ENCODE assay signal across 22 cellular contexts in genomic region chr1:151825204-151825603, GRCh38. TPM values are rescaled to one million over a fixed set of nuclear protein-coding genes. Genes with fewer than 3 reads are reported as not detected.
DNase-seq lines count a peak whose midpoint lies in the region; ATAC-seq and TF ChIP-seq lines count a peak whose summit lies in the region.
"Had no signal": no experiment of that assay in that cellular context is flagged by ENCODE, and none has a peak within 500 bp of the region (broad histone marks: within the 10 kb centered on the region; RNA-seq: fewer than 3 reads in every experiment).

No MANE protein-coding gene starts in this region.

- DNase-seq in activated CD4-positive, alpha-beta T cell treated with anti-CD3 and anti-CD28 coated beads for 36 hours, result no peak
- no peak for DNase-seq in activated CD4-positive, alpha-beta T cell treated with anti-CD3 and anti-CD28 coated beads for 4 hours
- DNase-seq in T-helper 17 cell (no peak), left lobe of liver (ENCODE audit: low spot score) (peak; percentile 56), HAP-1 (ENCODE audit: low spot score in 2 of 2) (no peak), left ventricle myocardium inferior (no peak)
- DNase-seq: brain microvascular endothelial cell, cortex of kidney, GF-D8, Kasumi-1, left colon, midbrain, NCI-H1092 treated with DMSO at 0.1 percent for 48 hours, NCI-H2029 treated with DMSO at 0.1 percent for 48 hours, NCI-H345, T-helper 1 cell had no signal

- H3K9ac ChIP-seq in subcutaneous abdominal adipose tissue (ENCODE audit: low read length in 5 of 5), result peak overlapping the region in 1 of 5 donors; percentile 22

- no peak for TF ChIP-seq CTCF in left ventricle myocardium inferior (IDR thresholded peaks at IDR 0.05; ENCODE audit: borderline replicate concordance)

- H3K9me3 ChIP-seq in T-helper 17 cell (ENCODE audit: control insufficient read depth, low read length, poor library complexity, severe bottlenecking), result no peaks in the 10 kb centered on the region
- no peaks in the 10 kb centered on the region for H3K9me3 ChIP-seq in subcutaneous abdominal adipose tissue (ENCODE audit: control insufficient read depth in 5 of 5, low read length in 5 of 5)
- H3K9me3 ChIP-seq in HAP-1, result no peaks in the 10 kb centered on the region
- no peaks in the 10 kb centered on the region for H3K9me3 ChIP-seq in left ventricle myocardium inferior (replicated peaks)

- peak overlapping the region; percentile 71 for H3K27ac Mint-ChIP-seq in activated CD4-positive, alpha-beta T cell treated with anti-CD3 and anti-CD28 coated beads for 36 hours
- peak overlapping the region; percentile 98 for H3K27ac Mint-ChIP-seq in T-helper 17 cell
- H3K27ac Mint-ChIP-seq: stimulated activated memory B cell treated with anti-CD40 and anti-IgM and Interleukin-4, amounts not matched to agents 10 μg/mL and 1 μg/mL and 100 μg/mL, for 72 hours; type B pancreatic cell had no signal

- POLR2A ChIA-PET in activated CD4-positive, alpha-beta T cell treated with anti-CD3 and anti-CD28 coated beads for 36 hours (lab: Charles Lee), result interaction anchor here (0.6 kb wide), 1 partner anchor 548 kb away, joined by 3 read pairs; no protein-coding TSS in a partner anchor

- in situ Hi-C loops in HAP-1 (cut with MboI; ENCODE audit: low sequenced_read_pairs), result no loop called here

- no peaks in the 10 kb centered on the region for H3K9me3 Mint-ChIP-seq in activated CD4-positive, alpha-beta T cell treated with anti-CD3 and anti-CD28 coated beads for 36 hours (ENCODE audit: low read depth)
- H3K9me3 Mint-ChIP-seq: stimulated activated memory B cell treated with anti-CD40 and anti-IgM and Interleukin-4, amounts not matched to agents 10 μg/mL and 1 μg/mL and 100 μg/mL, for 72 hours; type B pancreatic cell had no signal

- intact Hi-C loops in activated CD4-positive, alpha-beta T cell treated with anti-CD3 and anti-CD28 coated beads for 36 hours (cut with DNase I, micrococcal nuclease), result no loop called here
- intact Hi-C loops in left ventricle myocardium inferior (cut with micrococcal nuclease), result no loop called here

- H3K4me1 ChIP-seq in subcutaneous abdominal adipose tissue (ENCODE audit: control insufficient read depth in 5 of 5, insufficient read depth in 5 of 5, low read length in 5 of 5), result peaks cover 0 to 54% (median 31%) of the 10 kb centered on the region in 5 donors
- H3K4me1 ChIP-seq in HAP-1, result no peaks in the 10 kb centered on the region
- peaks cover 47% of the 10 kb centered on the region for H3K4me1 ChIP-seq in left ventricle myocardium inferior

- H3K36me3 Mint-ChIP-seq in activated CD4-positive, alpha-beta T cell treated with anti-CD3 and anti-CD28 coated beads for 36 hours (ENCODE audit: low read depth), result no peaks in the 10 kb centered on the region
- peaks cover 11% of the 10 kb centered on the region for H3K36me3 Mint-ChIP-seq in T-helper 17 cell (ENCODE audit: low read depth)
- H3K36me3 Mint-ChIP-seq: stimulated activated memory B cell treated with anti-CD40 and anti-IgM and Interleukin-4, amounts not matched to agents 10 μg/mL and 1 μg/mL and 100 μg/mL, for 72 hours; type B pancreatic cell had no signal

- no peak for ATAC-seq in activated CD4-positive, alpha-beta T cell treated with anti-CD3 and anti-CD28 coated beads for 36 hours
- ATAC-seq in T-helper 17 cell, result peak; percentile 8
- peak; percentile 38 for ATAC-seq in left lobe of liver
- ATAC-seq in GM18511 (IDR thresholded peaks at IDR 0.05; ENCODE audit: unreplicated experiment), result no peak
- ATAC-seq: left colon; stimulated activated memory B cell treated with anti-CD40 and anti-IgM and Interleukin-4, amounts not matched to agents 10 μg/mL and 1 μg/mL and 100 μg/mL, for 72 hours had no signal

- H3K27me3 ChIP-seq in subcutaneous abdominal adipose tissue (ENCODE audit: control insufficient read depth in 5 of 5, insufficient read depth in 4 of 5, low read length in 5 of 5) (peaks cover 0 to 3% (median 0%) of the 10 kb centered on the region in 5 donors), HAP-1 (ENCODE audit: low read depth) (no peaks in the 10 kb centered on the region), left ventricle myocardium inferior (ENCODE audit: low read depth) (no peaks in the 10 kb centered on the region)

- H3K4me3 ChIP-seq in subcutaneous abdominal adipose tissue (ENCODE audit: low read depth in 1 of 5, low read length in 5 of 5), result no peak overlapping the region
- no peak overlapping the region for H3K4me3 ChIP-seq in HAP-1
- H3K4me3 ChIP-seq in left ventricle myocardium inferior, result no peak overlapping the region

- CTCF ChIA-PET in activated CD4-positive, alpha-beta T cell treated with anti-CD3 and anti-CD28 coated beads for 36 hours (lab: Charles Lee), result interaction anchor here (1.0 to 2.5 kb wide), 3 partner anchors 11 to 35 kb away, joined by 3 to 10 read pairs (median 7); partner anchors contain the start of gene TDRKH

- H3K4me3 Mint-ChIP-seq in activated CD4-positive, alpha-beta T cell treated with anti-CD3 and anti-CD28 coated beads for 36 hours, result peak overlapping the region; percentile 65
- peak overlapping the region; percentile 97 for H3K4me3 Mint-ChIP-seq in T-helper 17 cell
- H3K4me3 Mint-ChIP-seq: stimulated activated memory B cell treated with anti-CD40 and anti-IgM and Interleukin-4, amounts not matched to agents 10 μg/mL and 1 μg/mL and 100 μg/mL, for 72 hours; type B pancreatic cell had no signal

- peak overlapping the region; percentile 41 for H3K27ac ChIP-seq in subcutaneous abdominal adipose tissue (ENCODE audit: low read depth, low read length)
- no peak overlapping the region for H3K27ac ChIP-seq in left ventricle myocardium inferior (replicated peaks)
- H3K27ac ChIP-seq: brain microvascular endothelial cell had no signal

- H3K36me3 ChIP-seq in subcutaneous abdominal adipose tissue (ENCODE audit: control insufficient read depth in 5 of 5, insufficient read depth in 5 of 5, low read length in 5 of 5) (no peaks in the 10 kb centered on the region), HAP-1 (replicated peaks) (no peaks in the 10 kb centered on the region), left ventricle myocardium inferior (no peaks in the 10 kb centered on the region)
- H3K36me3 ChIP-seq: brain microvascular endothelial cell had no signal

- H3K4me1 Mint-ChIP-seq in activated CD4-positive, alpha-beta T cell treated with anti-CD3 and anti-CD28 coated beads for 36 hours, result peaks cover 79% of the 10 kb centered on the region
- H3K4me1 Mint-ChIP-seq in T-helper 17 cell, result peaks cover 75% of the 10 kb centered on the region

- no peaks in the 10 kb centered on the region for H3K27me3 Mint-ChIP-seq in activated CD4-positive, alpha-beta T cell treated with anti-CD3 and anti-CD28 coated beads for 36 hours
- H3K27me3 Mint-ChIP-seq in T-helper 17 cell, result no peaks in the 10 kb centered on the region

RNA-seq across cellular contexts. Expression of gene RORC, which starts 6.4 kb away (rescaled TPM):
- 1 to 10 TPM; 3.8 to 3.9 TPM for total RNA-seq in activated CD4-positive, alpha-beta T cell treated with anti-CD3 and anti-CD28 coated beads for 36 hours
- total RNA-seq in T-helper 17 cell (10 to 100 TPM; 38.4 to 42.5 TPM), left lobe of liver (32.1 TPM), left ventricle myocardium inferior (10.3 TPM)
- total RNA-seq: posterior vena cava had no signal

RNA-seq across cellular contexts. Expression of gene C2CD4D, which starts 14.4 kb away (rescaled TPM):
- total RNA-seq in activated CD4-positive, alpha-beta T cell treated with anti-CD3 and anti-CD28 coated beads for 36 hours, result 1 to 10 TPM; 2.1 to 2.4 TPM
- total RNA-seq in T-helper 17 cell, result 1 to 10 TPM; 1.9 to 2.3 TPM
- not detected for total RNA-seq in left lobe of liver
- total RNA-seq in left ventricle myocardium inferior, result not detected
- total RNA-seq: A172, posterior vena cava had no signal

RNA-seq across cellular contexts. Expression of gene LINGO4, which starts 20.0 kb away (rescaled TPM):
- under 1 TPM; 0.09 to 0.18 TPM for total RNA-seq in activated CD4-positive, alpha-beta T cell treated with anti-CD3 and anti-CD28 coated beads for 36 hours
- 1 to 10 TPM in 1 of 2 donors, under 1 TPM in 1; 0.77 to 1.6 TPM for total RNA-seq in T-helper 17 cell
- 0.15 TPM for total RNA-seq in left lobe of liver
- total RNA-seq in left ventricle myocardium inferior, result 0.77 TPM
- total RNA-seq: A172, posterior vena cava had no signal

RNA-seq across cellular contexts. Expression of gene THEM5, which starts 28.3 kb away (rescaled TPM):
- not detected for total RNA-seq in activated CD4-positive, alpha-beta T cell treated with anti-CD3 and anti-CD28 coated beads for 36 hours
- under 1 TPM in 1 of 2 donors, not detected in 1; 0.89 TPM for total RNA-seq in T-helper 17 cell
- not detected for total RNA-seq in left lobe of liver
- total RNA-seq in left ventricle myocardium inferior, result not detected
- total RNA-seq: A172, left colon, posterior vena cava had no signal

RNA-seq across cellular contexts. Expression of gene TDRKH, which starts 34.9 kb away (rescaled TPM):
- total RNA-seq in activated CD4-positive, alpha-beta T cell treated with anti-CD3 and anti-CD28 coated beads for 36 hours, result 10 to 100 TPM; 18.4 to 19.9 TPM
- total RNA-seq in T-helper 17 cell (10 to 100 TPM; 11.3 to 17.7 TPM), left lobe of liver (2.2 TPM), left ventricle myocardium inferior (3.8 TPM)

Comparison
In these comparisons a context has a peak if more than half of its experiments do, and no peak if none do; other contexts are left out.
1. ATAC-seq: peak in T-helper 17 cell (single experiment) and left lobe of liver (single experiment); none in activated CD4-positive, alpha-beta T cell treated with anti-CD3 and anti-CD28 coated beads for 36 hours (single experiment) and GM18511 (single experiment).